Comparison of ENCODE assay signal across 16 cellular contexts in genomic region chr6:7897461-7898192, GRCh38.
DNase-seq lines count a peak whose midpoint lies in the region; ATAC-seq and TF ChIP-seq lines count a peak whose summit lies in the region.
"Had no signal": no experiment of that assay in that cellular context is flagged by ENCODE, and none has a peak within 500 bp of the region (broad histone marks: within the 10 kb centered on the region; RNA-seq: fewer than 3 reads in every experiment).

No MANE protein-coding gene starts in this region.

- H3K36me3 ChIP-seq in brain microvascular endothelial cell (replicated peaks) = peaks cover 77% of the 10 kb centered on the region

- peaks cover 33% of the 10 kb centered on the region for H3K4me1 Mint-ChIP-seq in stimulated activated memory B cell treated with anti-CD40 and anti-IgM and Interleukin-4, amounts not matched to agents 10 μg/mL and 1 μg/mL and 100 μg/mL, for 72 hours
- H3K4me1 Mint-ChIP-seq: activated naive CD8-positive, alpha-beta T cell treated with anti-CD3 and anti-CD28 coated beads, Interleukin-2, amount 50 U/mL, for 24 hours had no signal

- no peaks in the 10 kb centered on the region for H3K27me3 ChIP-seq in brain microvascular endothelial cell (replicated peaks)
- H3K27me3 ChIP-seq: BLaER1 treated with 17β-estradiol and CSF1 and Interleukin-3, amounts not matched to agents 10 nM and 100 nM had no signal

- ATAC-seq in GM19043 (IDR thresholded peaks at IDR 0.05; ENCODE audit: low read depth, unreplicated experiment) (peak; percentile 52), GM21723 (IDR thresholded peaks at IDR 0.05; ENCODE audit: unreplicated experiment) (peak; percentile 73), HG03342 (IDR thresholded peaks at IDR 0.05; ENCODE audit: unreplicated experiment) (peak; percentile 42), HG03432 (IDR thresholded peaks at IDR 0.05; ENCODE audit: unreplicated experiment) (no peak), GM21381 (IDR thresholded peaks at IDR 0.05; ENCODE audit: unreplicated experiment) (no peak)
- ATAC-seq in stimulated activated memory B cell treated with anti-CD40 and anti-IgM and Interleukin-4, amounts not matched to agents 10 μg/mL and 1 μg/mL and 100 μg/mL, for 72 hours = no peak

- H3K4me3 ChIP-seq in brain microvascular endothelial cell (ENCODE audit: low read depth, low read length) = no peak overlapping the region
- H3K4me3 ChIP-seq: BLaER1 treated with 17β-estradiol and CSF1 and Interleukin-3, amounts not matched to agents 10 nM and 100 nM had no signal

- H3K36me3 Mint-ChIP-seq in stimulated activated memory B cell treated with anti-CD40 and anti-IgM and Interleukin-4, amounts not matched to agents 10 μg/mL and 1 μg/mL and 100 μg/mL, for 72 hours = peaks cover 74% of the 10 kb centered on the region

- in situ Hi-C loops in brain microvascular endothelial cell (cut with HindIII; ENCODE audit: low pct_ligation_motif_present, low sequenced_read_pairs) = no loop called here

- no peaks in the 10 kb centered on the region for H3K9me3 Mint-ChIP-seq in stimulated activated memory B cell treated with anti-CD40 and anti-IgM and Interleukin-4, amounts not matched to agents 10 μg/mL and 1 μg/mL and 100 μg/mL, for 72 hours
- H3K9me3 Mint-ChIP-seq: activated naive CD8-positive, alpha-beta T cell treated with anti-CD3 and anti-CD28 coated beads, Interleukin-2, amount 50 U/mL, for 24 hours; stimulated activated naive CD8-positive, alpha-beta T cell treated with anti-CD3 and anti-CD28 coated beads, Interleukin-15, Interleukin-2, amounts not matched to agents 100 ng/mL and 50 ng/mL, for 24 hours; T-helper 1 cell treated with Interleukin-12 subunit alpha and Interleukin-12 subunit beta and Interleukin-4 antibody, amounts not matched to agents 30 μg/mL and 1 μg/mL, for 36 hours had no signal

- no peak overlapping the region for H3K27ac ChIP-seq in brain microvascular endothelial cell
- H3K27ac ChIP-seq: BLaER1 treated with 17β-estradiol and CSF1 and Interleukin-3, amounts not matched to agents 10 nM and 100 nM had no signal

- no peak for DNase-seq in brain microvascular endothelial cell
- DNase-seq: activated naive CD8-positive, alpha-beta T cell treated with anti-CD3 and anti-CD28 coated beads, Interleukin-2, amount 50 U/mL, for 24 hours; activated T-cell treated with anti-CD3 and anti-CD28 coated beads for 4 hours; islet precursor cell; NCI-H1436; NCI-H526; occipital lobe had no signal

- no peak for TF ChIP-seq CTCF in brain microvascular endothelial cell (IDR thresholded peaks at IDR 0.05; ENCODE audit: low read depth, low read length, missing control alignments)

- H3K27ac Mint-ChIP-seq in stimulated activated memory B cell treated with anti-CD40 and anti-IgM and Interleukin-4, amounts not matched to agents 10 μg/mL and 1 μg/mL and 100 μg/mL, for 72 hours = peak overlapping the region; percentile 23
- H3K27ac Mint-ChIP-seq: activated naive CD8-positive, alpha-beta T cell treated with anti-CD3 and anti-CD28 coated beads, Interleukin-2, amount 50 U/mL, for 24 hours; stimulated activated naive CD8-positive, alpha-beta T cell treated with anti-CD3 and anti-CD28 coated beads, Interleukin-15, Interleukin-2, amounts not matched to agents 100 ng/mL and 50 ng/mL, for 24 hours; T-helper 1 cell treated with Interleukin-12 subunit alpha and Interleukin-12 subunit beta and Interleukin-4 antibody, amounts not matched to agents 30 μg/mL and 1 μg/mL, for 36 hours had no signal

- no peak overlapping the region for H3K4me3 Mint-ChIP-seq in stimulated activated memory B cell treated with anti-CD40 and anti-IgM and Interleukin-4, amounts not matched to agents 10 μg/mL and 1 μg/mL and 100 μg/mL, for 72 hours
- H3K4me3 Mint-ChIP-seq: activated naive CD8-positive, alpha-beta T cell treated with anti-CD3 and anti-CD28 coated beads, Interleukin-2, amount 50 U/mL, for 24 hours; stimulated activated naive CD8-positive, alpha-beta T cell treated with anti-CD3 and anti-CD28 coated beads, Interleukin-15, Interleukin-2, amounts not matched to agents 100 ng/mL and 50 ng/mL, for 24 hours; T-helper 1 cell treated with Interleukin-12 subunit alpha and Interleukin-12 subunit beta and Interleukin-4 antibody, amounts not matched to agents 30 μg/mL and 1 μg/mL, for 36 hours had no signal

- H3K27me3 Mint-ChIP-seq in stimulated activated memory B cell treated with anti-CD40 and anti-IgM and Interleukin-4, amounts not matched to agents 10 μg/mL and 1 μg/mL and 100 μg/mL, for 72 hours = no peaks in the 10 kb centered on the region
- H3K27me3 Mint-ChIP-seq: activated naive CD8-positive, alpha-beta T cell treated with anti-CD3 and anti-CD28 coated beads, Interleukin-2, amount 50 U/mL, for 24 hours; stimulated activated naive CD8-positive, alpha-beta T cell treated with anti-CD3 and anti-CD28 coated beads, Interleukin-15, Interleukin-2, amounts not matched to agents 100 ng/mL and 50 ng/mL, for 24 hours had no signal

Comparison
In these comparisons a context has a peak if more than half of its experiments do, and no peak if none do; other contexts are left out.
1. ATAC-seq: peak in GM19043 (single experiment), GM21723 (single experiment) and HG03342 (single experiment); none in stimulated activated memory B cell treated with anti-CD40 and anti-IgM and Interleukin-4, amounts not matched to agents 10 μg/mL and 1 μg/mL and 100 μg/mL, for 72 hours (single experiment), HG03432 (single experiment) and GM21381 (single experiment).